Comparison of ENCODE assay signal across 18 cellular contexts in the genomic region with DNA sequence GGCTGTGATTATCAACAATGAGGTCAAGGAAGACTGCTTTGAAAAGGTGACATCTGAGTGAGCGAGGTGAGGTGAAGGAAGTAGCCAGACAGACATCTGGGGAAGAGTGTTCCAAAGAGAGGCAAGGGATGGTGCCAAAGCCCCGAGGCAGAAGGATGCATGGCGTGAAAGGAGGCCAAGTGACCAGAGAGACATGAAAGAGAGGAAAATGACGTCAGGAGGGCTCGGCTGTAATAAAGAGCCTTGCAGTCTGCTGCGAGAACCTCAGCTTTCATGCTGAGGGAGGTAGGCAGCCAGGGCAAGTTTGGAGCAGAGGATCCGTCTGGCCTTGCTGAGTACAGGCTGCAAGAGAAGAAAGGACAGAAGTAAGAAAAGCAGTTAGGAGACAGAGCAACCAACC. TPM values are rescaled to one million over a fixed set of nuclear protein-coding genes. Genes with fewer than 3 reads are reported as not detected.
DNase-seq lines count a peak whose midpoint lies in the region; ATAC-seq and TF ChIP-seq lines count a peak whose summit lies in the region.
"Had no signal": no experiment of that assay in that cellular context is flagged by ENCODE, and none has a peak within 500 bp of the region (broad histone marks: within the 10 kb centered on the region; RNA-seq: fewer than 3 reads in every experiment).

No MANE protein-coding gene starts in this region.

- POLR2A ChIA-PET in activated CD4-positive, alpha-beta memory T cell treated with anti-CD3 and anti-CD28 coated beads, Interleukin-2, amount 10 ng/mL, durations not matched to agents 7 days and 5 days (lab: Charles Lee) = interaction anchor here (1.0 to 13.0 kb wide), 2 partner anchors 14 to 49 kb away, joined by 3 to 140 read pairs; a partner anchor contains a TSS
- POLR2A ChIA-PET in A673 (lab: Charles Lee; ENCODE audit: low non-redundant PET) = no interaction called here

- no TSS peak for BruUV-seq in A673 (replicated peaks; lab: Mats Ljungman, UMichigan)

- H3K27ac ChIP-seq in left ventricle myocardium inferior (replicated peaks) (peak overlapping the region; percentile 71), A673 (ENCODE audit: low read depth, low read length, poor library complexity, severe bottlenecking) (no peak overlapping the region)
- H3K27ac ChIP-seq: brain microvascular endothelial cell, foreskin keratinocyte, neutrophil, SK-N-MC had no signal

- H3K36me3 ChIP-seq in left ventricle myocardium inferior (no peaks in the 10 kb centered on the region), BE2C (no peaks in the 10 kb centered on the region), A673 (ENCODE audit: insufficient read depth, low read length, poor library complexity, severe bottlenecking) (no peaks in the 10 kb centered on the region)
- H3K36me3 ChIP-seq: brain microvascular endothelial cell, neutrophil had no signal

- H3K27ac Mint-ChIP-seq in activated CD4-positive, alpha-beta memory T cell treated with anti-CD3 and anti-CD28 coated beads, Interleukin-2, amount 10 ng/mL, durations not matched to agents 7 days and 5 days = peak overlapping the region; percentile 62

- H3K9me3 ChIP-seq in left ventricle myocardium inferior (replicated peaks) = no peaks in the 10 kb centered on the region
- no peaks in the 10 kb centered on the region for H3K9me3 ChIP-seq in BE2C
- H3K9me3 ChIP-seq in A673 (ENCODE audit: low read depth, low read length, poor library complexity, severe bottlenecking) = no peaks in the 10 kb centered on the region
- H3K9me3 ChIP-seq: neutrophil had no signal

- H3K4me3 Mint-ChIP-seq in activated CD4-positive, alpha-beta memory T cell treated with anti-CD3 and anti-CD28 coated beads, Interleukin-2, amount 10 ng/mL, durations not matched to agents 7 days and 5 days = peak overlapping the region; percentile 2

- DNase-seq in left ventricle myocardium inferior = no peak
- no peak for DNase-seq in Right ventricle myocardium superior
- no peak for DNase-seq in activated CD4-positive, alpha-beta memory T cell treated with anti-CD3 and anti-CD28 coated beads, Interleukin-2, amount 10 ng/mL, durations not matched to agents 7 days and 5 days
- DNase-seq in foreskin melanocyte = peak; percentile 44
- no peak for DNase-seq in BE2C
- no peak for DNase-seq in A673 (ENCODE audit: low spot score)
- DNase-seq in stimulated activated naive CD4-positive, alpha-beta T cell treated with Interleukin-2 at 50 U/mL for 16 hours (lab: John Stamatoyannopoulos, UW) = no peak
- DNase-seq: activated CD4-positive, CD25-positive, alpha-beta regulatory T cell; brain microvascular endothelial cell; DMS153; foreskin keratinocyte; NCI-H1436; NCI-H345; stimulated activated naive CD4-positive, alpha-beta T cell had no signal

- H3K36me3 Mint-ChIP-seq in activated CD4-positive, alpha-beta memory T cell treated with anti-CD3 and anti-CD28 coated beads, Interleukin-2, amount 10 ng/mL, durations not matched to agents 7 days and 5 days (ENCODE audit: low read depth) = peaks cover 42% of the 10 kb centered on the region

- peaks cover 5% of the 10 kb centered on the region for H3K9me3 Mint-ChIP-seq in activated CD4-positive, alpha-beta memory T cell treated with anti-CD3 and anti-CD28 coated beads, Interleukin-2, amount 10 ng/mL, durations not matched to agents 7 days and 5 days

- H3K4me1 Mint-ChIP-seq in activated CD4-positive, alpha-beta memory T cell treated with anti-CD3 and anti-CD28 coated beads, Interleukin-2, amount 10 ng/mL, durations not matched to agents 7 days and 5 days = peaks cover 96% of the 10 kb centered on the region

- intact Hi-C loops in left ventricle myocardium inferior (cut with micrococcal nuclease) (no loop called here), Right ventricle myocardium superior (cut with DNase I) (no loop called here), A673 (cut with micrococcal nuclease; ENCODE audit: unreplicated experiment) (no loop called here)

- peaks cover 97% of the 10 kb centered on the region for H3K4me1 ChIP-seq in left ventricle myocardium inferior
- no peaks in the 10 kb centered on the region for H3K4me1 ChIP-seq in BE2C
- no peaks in the 10 kb centered on the region for H3K4me1 ChIP-seq in A673 (ENCODE audit: insufficient read depth, low read length, poor library complexity, severe bottlenecking)

- CTCF ChIA-PET in activated CD4-positive, alpha-beta memory T cell treated with anti-CD3 and anti-CD28 coated beads, Interleukin-2, amount 10 ng/mL, durations not matched to agents 7 days and 5 days (lab: Charles Lee) = interaction anchor here (0.8 kb wide), 1 partner anchor 162 kb away, joined by 3 read pairs; no protein-coding TSS in a partner anchor
- CTCF ChIA-PET in A673 (lab: Charles Lee) = no interaction called here

- TF ChIP-seq CTCF in left ventricle myocardium inferior (IDR thresholded peaks at IDR 0.05; ENCODE audit: borderline replicate concordance) = no peak
- TF ChIP-seq CTCF in BE2C (IDR thresholded peaks at IDR 0.05; ENCODE audit: low read depth, low read length) = no peak
- TF ChIP-seq CTCF in A673 (conservative IDR thresholded peaks at IDR 0.05; ENCODE audit: low read depth, low read length) = no peak

- no peak overlapping the region for H3K4me3 ChIP-seq in left ventricle myocardium inferior
- no peak overlapping the region for H3K4me3 ChIP-seq in BE2C (ENCODE audit: low read depth, low read length)
- no peak overlapping the region for H3K4me3 ChIP-seq in A673 (ENCODE audit: low read depth, low read length, poor library complexity, severe bottlenecking)
- H3K4me3 ChIP-seq: SK-N-MC had no signal

- no peaks in the 10 kb centered on the region for H3K27me3 Mint-ChIP-seq in activated CD4-positive, alpha-beta memory T cell treated with anti-CD3 and anti-CD28 coated beads, Interleukin-2, amount 10 ng/mL, durations not matched to agents 7 days and 5 days

- ATAC-seq in Right ventricle myocardium superior (ENCODE audit: poor library complexity) (no peak), GM18867 (IDR thresholded peaks at IDR 0.05; ENCODE audit: unreplicated experiment) (no peak)
- ATAC-seq: foreskin keratinocyte, HCT116 had no signal

- H3K27me3 ChIP-seq in left ventricle myocardium inferior (ENCODE audit: low read depth) = no peaks in the 10 kb centered on the region
- peaks cover 12% of the 10 kb centered on the region; the same call in 1 of the 2 replicates for H3K27me3 ChIP-seq in BE2C
- no peaks in the 10 kb centered on the region for H3K27me3 ChIP-seq in A673 (replicated peaks; ENCODE audit: insufficient read depth, low read depth, low read length, poor library complexity)
- H3K27me3 ChIP-seq: brain microvascular endothelial cell, foreskin keratinocyte, neutrophil had no signal

RNA-seq across cellular contexts. Expression of a gene that starts 50.8 kb away (rescaled TPM):
- 13.2 TPM for total RNA-seq in left ventricle myocardium inferior
- total RNA-seq in Right ventricle myocardium superior = 14.4 TPM
- total RNA-seq in activated CD4-positive, alpha-beta memory T cell treated with anti-CD3 and anti-CD28 coated beads, Interleukin-2, amount 10 ng/mL, durations not matched to agents 7 days and 5 days = 10 to 100 TPM; 31.6 to 32.2 TPM
- polyA plus RNA-seq in BE2C (2012; ENCODE audit: insufficient read depth, insufficient read length, low read depth) = 0.09 TPM
- total RNA-seq in A673 (2021) = 2.9 and 3.0 TPM in 2 replicates
